11 cellular contexts compared by ENCODE assay signal in genomic region chr2:38660282-38660681, GRCh38. TPM values are rescaled to one million over a fixed set of nuclear protein-coding genes. Genes with fewer than 3 reads are reported as not detected.
"Had no signal": no experiment of that assay in that cellular context is flagged by ENCODE, and none has a peak within 500 bp of the region (broad histone marks: within the 10 kb centered on the region; RNA-seq: fewer than 3 reads in every experiment).

No MANE protein-coding gene starts in this region.

- FAIRE-seq: H1, H54 had no signal

- DNase-seq: H9, HCEC 1CT, HFFc6, IMR-90, KBM-7 had no signal

- H3K4me3 Mint-ChIP-seq: GM23338, H9, HFFc6 had no signal

- H3K4me3 ChIP-seq: GM23338 had no signal

- H3K27ac Mint-ChIP-seq: GM23338, H9, HFFc6 had no signal

- H3K4me1 Mint-ChIP-seq: GM23338, H9 had no signal

- H3K4me2 ChIP-seq: GM23338, KMS-11 had no signal

- H2AFZ ChIP-seq: GM23338 had no signal

- H3K9ac ChIP-seq: KMS-11 had no signal

- H3K27ac ChIP-seq: HL-60, KMS-11 had no signal

- ATAC-seq: GM23338 had no signal

- H3K9me3 Mint-ChIP-seq: GM23338, H9, HFFc6 had no signal

RNA-seq across cellular contexts. Expression of gene GALM, which starts 5.6 kb away (rescaled TPM):
- total RNA-seq: HT1080 had no signal
